ENCODE assay signal across 8 cellular contexts in genomic region chr18:26226229-26227050, GRCh38. TPM values are rescaled to one million over a fixed set of nuclear protein-coding genes. Genes with fewer than 3 reads are reported as not detected.
DNase-seq lines count a peak whose midpoint lies in the region; ATAC-seq, FAIRE-seq and TF ChIP-seq lines count a peak whose summit lies in the region.

TAF4B (plus strand) TSS chr18:26226445; CDS start chr18:26226934, 489 bp downstream.

- H3K4me1 ChIP-seq in pancreas (peaks cover 4 to 16% (median 4%) of the 10 kb centered on the region in 3 donors), thyroid gland (peaks cover 7% of the 10 kb centered on the region in 2 donors)

- peaks cover 27% of the 10 kb centered on the region for H3K4me1 Mint-ChIP-seq in activated naive CD8-positive, alpha-beta T cell treated with anti-CD3 and anti-CD28 coated beads, Interleukin-2, amount 10 ng/mL, durations not matched to agents 7 days and 5 days

- H3K9me3 ChIP-seq in SU-DHL-6 (ENCODE audit: insufficient read depth, low read length) (no peaks in the 10 kb centered on the region), pancreas (no peaks in the 10 kb centered on the region), thyroid gland (no peaks in the 10 kb centered on the region)

- H3K9me3 Mint-ChIP-seq in activated naive CD8-positive, alpha-beta T cell treated with anti-CD3 and anti-CD28 coated beads, Interleukin-2, amount 10 ng/mL, durations not matched to agents 7 days and 5 days: no peaks in the 10 kb centered on the region

- WGBS in pancreas, 2 donors: 0 to 1% methylated on average over 62 to 101 of the region's 101 CpGs
- WGBS in thyroid gland, 2 donors: 0% methylated on average over 1 to 32 of the region's 101 CpGs

- ATAC-seq in HG02623 (IDR thresholded peaks at IDR 0.05; ENCODE audit: unreplicated experiment) (peak; percentile 89), Right ventricle myocardium superior (ENCODE audit: poor library complexity) (peak; percentile 100), pancreas (peak; percentile 95 to 98 (median 96))
- peak; percentile 89 for ATAC-seq in activated naive CD8-positive, alpha-beta T cell treated with anti-CD3 and anti-CD28 coated beads, Interleukin-2, amount 10 ng/mL, durations not matched to agents 7 days and 5 days (ENCODE audit: low read depth)

- H3K36me3 ChIP-seq in SU-DHL-6 (ENCODE audit: low read length) (peaks cover 18% of the 10 kb centered on the region), pancreas (no peaks in the 10 kb centered on the region), thyroid gland (no peaks in the 10 kb centered on the region)

- FAIRE-seq in pancreas (lab: Jason Lieb, UNC): no peak

- peak in 1 of 2 donors; percentile 94 for TF ChIP-seq POLR2A in thyroid gland (IDR thresholded peaks at IDR 0.05)

- peaks cover 28% of the 10 kb centered on the region for H4K20me1 ChIP-seq in SU-DHL-6 (ENCODE audit: low read depth, low read length)

- peak within 1 kb of the TSS; percentile 75 for H2AFZ ChIP-seq in SU-DHL-6 (ENCODE audit: low read depth, low read length, severe bottlenecking)

- peak within 1 kb of the TSS; percentile 89 for H3K4me2 ChIP-seq in SU-DHL-6 (ENCODE audit: low read depth, low read length, poor library complexity, severe bottlenecking)

- H3K4me3 Mint-ChIP-seq in activated naive CD8-positive, alpha-beta T cell treated with anti-CD3 and anti-CD28 coated beads, Interleukin-2, amount 10 ng/mL, durations not matched to agents 7 days and 5 days: peak within 1 kb of the TSS; percentile 93

- H3K27ac ChIP-seq in SU-DHL-6 (ENCODE audit: low read depth, low read length): peak within 1 kb of the TSS; percentile 71
- peak within 1 kb of the TSS; percentile 67 to 81 (median 74) for H3K27ac ChIP-seq in pancreas
- H3K27ac ChIP-seq in thyroid gland: peak within 1 kb of the TSS in 2 of 3 donors; percentile 45 to 64

- peaks cover 24% of the 10 kb centered on the region for H3F3A ChIP-seq in SU-DHL-6 (ENCODE audit: insufficient read depth)

- H3K79me2 ChIP-seq in SU-DHL-6 (ENCODE audit: insufficient read depth, low read length): peaks cover 50% of the 10 kb centered on the region

- H3K27ac Mint-ChIP-seq in activated naive CD8-positive, alpha-beta T cell treated with anti-CD3 and anti-CD28 coated beads, Interleukin-2, amount 10 ng/mL, durations not matched to agents 7 days and 5 days: peak within 1 kb of the TSS; percentile 93

- H3K36me3 Mint-ChIP-seq in activated naive CD8-positive, alpha-beta T cell treated with anti-CD3 and anti-CD28 coated beads, Interleukin-2, amount 10 ng/mL, durations not matched to agents 7 days and 5 days: no peaks in the 10 kb centered on the region

- no peaks in the 10 kb centered on the region for H3K9me2 ChIP-seq in SU-DHL-6 (replicated peaks; ENCODE audit: insufficient read depth, low read length)

- POLR2A ChIA-PET in activated naive CD8-positive, alpha-beta T cell treated with anti-CD3 and anti-CD28 coated beads, Interleukin-2, amount 10 ng/mL, durations not matched to agents 7 days and 5 days (lab: Charles Lee): interaction anchor here (0.9 to 1.7 kb wide), 6 partner anchors 9 to 136 kb away, joined by 3 to 8 read pairs (median 3); partner anchors contain the start of genes PSMA8 and SS18

- DNase-seq in GM12864 (ENCODE audit: low read depth) (peak; percentile 61), NCI-H1092 treated with DMSO at 0.1 percent for 48 hours (lab: John Stamatoyannopoulos, UW) (peak; percentile 80), Right ventricle myocardium superior (peak; percentile 96), pancreas (peak; percentile 88 to 98 (median 93)), thyroid gland (peak; percentile 96)
- peak; percentile 96 for DNase-seq in activated naive CD8-positive, alpha-beta T cell treated with anti-CD3 and anti-CD28 coated beads, Interleukin-2, amount 10 ng/mL, durations not matched to agents 7 days and 5 days

- peak within 1 kb of the TSS; percentile 94 for H3K9ac ChIP-seq in SU-DHL-6 (ENCODE audit: low read length)

- H3K27me3 ChIP-seq in SU-DHL-6 (ENCODE audit: low read length): no peaks in the 10 kb centered on the region
- H3K27me3 ChIP-seq in pancreas: peaks cover 0 to 4% (median 0%) of the 10 kb centered on the region in 4 donors
- H3K27me3 ChIP-seq in thyroid gland: no peaks in the 10 kb centered on the region

- H3K4me3 ChIP-seq in GM12864 (ENCODE audit: low read depth, low read length) (peak within 1 kb of the TSS; percentile 97), SU-DHL-6 (ENCODE audit: insufficient read depth, low read length, poor library complexity, severe bottlenecking) (peak within 1 kb of the TSS; percentile 97), pancreas (peak within 1 kb of the TSS; percentile 71 to 99 (median 88)), thyroid gland (replicated peaks in 1 of 3) (peak within 1 kb of the TSS; percentile 72 to 91 (median 81))

- intact Hi-C loops in Right ventricle myocardium superior (cut with DNase I) (loop anchor here (10.0 kb wide), 1 partner anchor 132 kb away; the partner anchor contains the start of gene SS18), pancreas (cut with DNase I) (no loop called here), thyroid gland (cut with DNase I) (loop anchor here (10.0 kb wide), 1 partner anchor 132 kb away; the partner anchor contains the start of gene SS18)

- TF ChIP-seq CTCF in GM12864 (IDR thresholded peaks at IDR 0.05; ENCODE audit: low read depth, low read length, missing control alignments) (no peak), SU-DHL-6 (IDR thresholded peaks at IDR 0.05; ENCODE audit: insufficient read depth, low read length, poor library complexity, severe bottlenecking) (no peak), pancreas (IDR thresholded peaks at IDR 0.05) (no peak), thyroid gland (IDR thresholded peaks at IDR 0.05) (peak in 1 of 6 experiments; percentile 18)

- peaks cover 3% of the 10 kb centered on the region for H3K27me3 Mint-ChIP-seq in activated naive CD8-positive, alpha-beta T cell treated with anti-CD3 and anti-CD28 coated beads, Interleukin-2, amount 10 ng/mL, durations not matched to agents 7 days and 5 days

RNA-seq across cellular contexts. Expression of gene TAF4B, which starts in this region (rescaled TPM):
- total RNA-seq in activated naive CD8-positive, alpha-beta T cell treated with anti-CD3 and anti-CD28 coated beads, Interleukin-2, amount 10 ng/mL, durations not matched to agents 7 days and 5 days: 1 to 10 TPM; 7.3 to 7.5 TPM
- total RNA-seq in Right ventricle myocardium superior: 1.5 TPM
- 1 to 10 TPM; 1.5 to 3.4 (median 2.7) TPM for total RNA-seq in pancreas
- polyA plus RNA-seq in pancreas: 1 to 10 TPM in 1 of 2 donors, under 1 TPM in 1; 0.94 to 1.1 TPM
- total RNA-seq in thyroid gland: 10 to 100 TPM in 2 of 4 donors, 1 to 10 TPM in 2; 8.7 to 12.7 (median 9.8) TPM

Comparison
In these comparisons a context has a peak if more than half of its experiments do, and no peak if none do; other contexts are left out.
1. Peak in every context shown above with its lines: DNase-seq, ATAC-seq, H3K4me3 ChIP-seq and H3K27ac ChIP-seq.
2. intact Hi-C loops: an anchor here in Right ventricle myocardium superior (10.0 kb wide) and thyroid gland (10.0 kb wide); none called in pancreas.